ENCODE assay signal across 8 cellular contexts in the genomic region with DNA sequence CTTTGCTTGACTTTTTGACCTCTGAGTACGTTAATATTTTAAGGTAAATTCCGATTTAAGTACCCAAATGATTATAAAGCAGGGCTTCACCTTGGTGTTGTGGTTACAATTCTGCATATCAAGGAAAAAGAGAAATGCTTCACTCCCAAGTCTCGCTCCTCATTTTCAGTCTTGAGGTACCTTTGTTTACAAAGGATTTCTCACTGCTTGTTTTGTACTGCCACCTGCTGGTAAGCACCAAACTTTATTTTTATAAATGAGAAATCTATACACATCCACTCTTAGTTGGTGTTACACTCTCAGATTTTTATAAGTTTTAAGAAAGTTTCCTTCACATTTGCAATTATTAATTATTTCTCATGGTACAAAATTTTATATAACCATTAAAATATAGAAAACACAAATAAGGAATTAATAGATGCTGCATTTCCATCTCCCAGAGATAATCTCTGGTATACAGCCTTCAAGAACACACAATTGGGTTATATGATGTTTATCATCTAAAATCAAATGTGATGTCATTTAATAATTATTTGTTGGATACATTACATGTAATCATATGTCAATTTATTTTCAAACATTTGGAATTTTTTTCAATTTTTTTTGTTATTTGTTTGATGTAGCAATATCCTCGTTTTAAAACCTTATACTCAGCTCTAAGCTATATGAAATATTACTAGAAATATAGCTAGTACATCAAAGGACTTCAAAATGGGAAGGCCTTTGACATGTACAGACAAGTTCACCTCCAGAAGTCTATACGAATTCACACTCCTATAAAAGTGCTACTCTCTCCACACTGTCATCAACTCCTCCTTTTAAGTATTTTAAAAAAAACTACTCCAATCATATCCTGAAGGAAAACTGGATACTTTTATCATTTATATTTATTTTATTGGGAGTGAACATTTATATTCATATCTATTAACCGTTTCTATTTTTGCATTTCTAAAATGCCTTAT.
DNase-seq lines count a peak whose midpoint lies in the region; FAIRE-seq and TF ChIP-seq lines count a peak whose summit lies in the region.

No MANE protein-coding gene starts in this region.

- H3K9me2 ChIP-seq in SU-DHL-6 (replicated peaks; ENCODE audit: insufficient read depth, low read length) = no peaks in the 10 kb centered on the region

- H3F3A ChIP-seq in SU-DHL-6 (ENCODE audit: insufficient read depth) (no peaks in the 10 kb centered on the region), smooth muscle cell (ENCODE audit: low read depth) (no peaks in the 10 kb centered on the region)

- H3K9me3 ChIP-seq in SU-DHL-6 (ENCODE audit: insufficient read depth, low read length) (no peaks in the 10 kb centered on the region), smooth muscle cell (replicated peaks; ENCODE audit: low read depth) (no peaks in the 10 kb centered on the region)

- H4K20me1 ChIP-seq in SU-DHL-6 (ENCODE audit: low read depth, low read length) (no peaks in the 10 kb centered on the region), smooth muscle cell (ENCODE audit: low read depth) (no peaks in the 10 kb centered on the region)

- no peak overlapping the region for H3K4me3 ChIP-seq in SU-DHL-6 (ENCODE audit: insufficient read depth, low read length, poor library complexity, severe bottlenecking)
- no peak overlapping the region for H3K4me3 ChIP-seq in smooth muscle cell

- H2AFZ ChIP-seq in SU-DHL-6 (ENCODE audit: low read depth, low read length, severe bottlenecking) (no peak overlapping the region), smooth muscle cell (ENCODE audit: low read depth) (peak overlapping the region; percentile 83)

- H3K79me2 ChIP-seq in SU-DHL-6 (ENCODE audit: insufficient read depth, low read length) (no peaks in the 10 kb centered on the region), smooth muscle cell (ENCODE audit: low read depth) (no peaks in the 10 kb centered on the region)

- DNase-seq in D721Med (ENCODE audit: insufficient read length, low spot score) (no peak), GM20000 (ENCODE audit: low spot score) (peak; percentile 18), M059J (ENCODE audit: low read depth) (peak; percentile 73), foreskin melanocyte (peak; percentile 61), smooth muscle cell (lab: John Stamatoyannopoulos, UW; ENCODE audit: unreplicated experiment) (no peak), 8988T (no peak), GOT3 (lab: John Stamatoyannopoulos, UW) (no peak)

- H3K27me3 ChIP-seq in SU-DHL-6 (ENCODE audit: low read length) (no peaks in the 10 kb centered on the region), smooth muscle cell (ENCODE audit: low read depth) (no peaks in the 10 kb centered on the region)

- H3K9ac ChIP-seq in SU-DHL-6 (ENCODE audit: low read length) = no peak overlapping the region
- H3K9ac ChIP-seq in smooth muscle cell (ENCODE audit: low read depth) = no peak overlapping the region

- H3K4me2 ChIP-seq in SU-DHL-6 (ENCODE audit: low read depth, low read length, poor library complexity, severe bottlenecking) = no peak overlapping the region
- H3K4me2 ChIP-seq in smooth muscle cell = peak overlapping the region; percentile 79

- FAIRE-seq in D721Med (lab: Jason Lieb, UNC) = peak; percentile 35

- WGBS in smooth muscle cell (ENCODE audit: low lambda C conversion rate) = 42% methylated on average over 6 of the region's 6 CpGs

- no peaks in the 10 kb centered on the region for H3K4me1 ChIP-seq in smooth muscle cell (ENCODE audit: low read depth)

- H3K27ac ChIP-seq in SU-DHL-6 (ENCODE audit: low read depth, low read length) (no peak overlapping the region), smooth muscle cell (ENCODE audit: low read depth) (peak overlapping the region; percentile 29)

- TF ChIP-seq CTCF in D721Med (IDR thresholded peaks at IDR 0.05; ENCODE audit: insufficient read depth, missing control alignments) = peak; percentile 81
- TF ChIP-seq CTCF in GM20000 (IDR thresholded peaks at IDR 0.05; ENCODE audit: extremely low read depth, missing control alignments) = peak; percentile 70
- TF ChIP-seq CTCF in SU-DHL-6 (IDR thresholded peaks at IDR 0.05; ENCODE audit: insufficient read depth, low read length, poor library complexity, severe bottlenecking) = peak; percentile 46
- peak; percentile 79 for TF ChIP-seq CTCF in smooth muscle cell (IDR thresholded peaks at IDR 0.05; ENCODE audit: borderline replicate concordance, insufficient read depth, poor library complexity, severe bottlenecking)

- no peaks in the 10 kb centered on the region for H3K36me3 ChIP-seq in SU-DHL-6 (ENCODE audit: low read length)
- H3K36me3 ChIP-seq in smooth muscle cell (ENCODE audit: low read depth) = no peaks in the 10 kb centered on the region

Comparison
In these comparisons a context has a peak if more than half of its experiments do, and no peak if none do; other contexts are left out.
1. DNase-seq: peak in GM20000 (single experiment), M059J (single experiment) and foreskin melanocyte (single experiment); none in D721Med (single experiment), smooth muscle cell (single experiment), 8988T (single experiment) and GOT3 (single experiment).
2. Peak in every context shown above with its lines, with median percentiles within 50 percentile points of each other: CTCF ChIP-seq.